In the genomic region with DNA sequence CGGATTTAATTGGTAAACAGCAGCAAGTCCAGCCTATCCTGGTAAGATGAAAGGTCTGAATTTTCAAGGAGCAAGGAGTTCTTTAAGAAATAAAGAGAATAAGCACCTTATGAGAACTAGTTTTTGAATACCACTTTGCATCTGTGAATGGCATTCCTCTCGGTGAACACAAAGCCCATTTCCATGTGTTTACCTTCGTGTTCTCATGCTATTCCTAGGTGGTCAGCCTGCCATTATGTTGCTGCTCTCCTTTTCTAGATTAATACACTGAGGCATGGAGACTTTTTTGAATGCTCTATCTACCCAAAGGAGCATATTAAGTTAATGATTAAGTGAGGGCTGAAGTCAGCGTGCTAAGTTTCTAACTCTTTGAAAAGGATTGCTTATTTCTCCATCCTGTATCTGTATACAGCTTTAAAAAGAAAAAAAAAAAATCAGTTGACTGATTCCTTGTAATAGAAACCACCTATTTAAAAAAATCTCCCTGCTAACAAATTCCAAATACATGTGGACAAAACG, we compare ENCODE assay signal across 25 cellular contexts.
A peak's percentile ranks its signal among the peaks of the same experiment; 100 is the strongest.
DNase-seq lines count a peak whose midpoint lies in the region; ATAC-seq, FAIRE-seq and TF ChIP-seq lines count a peak whose summit lies in the region.
"Had no signal": no experiment of that assay in that cellular context is flagged by ENCODE, and none has a peak within 500 bp of the region (broad histone marks: within the 10 kb centered on the region; RNA-seq: fewer than 3 reads in every experiment).

No MANE protein-coding gene starts in this region.

- H3K27ac Mint-ChIP-seq in GM23338 = peak overlapping the region; percentile 46; the same call in 1 of the 2 replicates
- H3K27ac Mint-ChIP-seq in activated CD4-positive, alpha-beta T cell treated with anti-CD3 and anti-CD28 coated beads, Interleukin-2, amount 10 ng/mL, durations not matched to agents 24 days and 14 days = no peak overlapping the region
- H3K27ac Mint-ChIP-seq in activated T-helper 17 cell treated with anti-CD3 and anti-CD28 coated beads, Interleukin-2, amount 50 U/mL, for 72 hours = no peak overlapping the region
- H3K27ac Mint-ChIP-seq: activated T-cell treated with anti-CD3 and anti-CD28 coated beads, Interleukin-2, amount 50 U/mL, for 24 hours; CD4-positive, alpha-beta T cell had no signal

- no peaks in the 10 kb centered on the region for H3K36me3 ChIP-seq in GM23338 (ENCODE audit: insufficient read depth)
- no peaks in the 10 kb centered on the region for H3K36me3 ChIP-seq in NT2/D1 (ENCODE audit: insufficient read depth, insufficient read length, low read length)
- no peaks in the 10 kb centered on the region for H3K36me3 ChIP-seq in small intestine (ENCODE audit: control insufficient read depth in 2 of 2, insufficient read depth in 2 of 2, low read length in 2 of 2)
- H3K36me3 ChIP-seq: sigmoid colon had no signal

- no peaks in the 10 kb centered on the region for H3K27me3 ChIP-seq in GM23338 (ENCODE audit: insufficient read depth)
- H3K27me3 ChIP-seq in NT2/D1 (ENCODE audit: insufficient read depth, insufficient read length) = no peaks in the 10 kb centered on the region
- no peaks in the 10 kb centered on the region for H3K27me3 ChIP-seq in small intestine (ENCODE audit: control insufficient read depth in 2 of 2, insufficient read depth in 2 of 2, low read length in 2 of 2)
- H3K27me3 ChIP-seq: sigmoid colon had no signal

- TF ChIP-seq CTCF in GM23338 (conservative IDR thresholded peaks at IDR 0.05; ENCODE audit: low read depth in 2 of 2) = no peak

- H3K36me3 Mint-ChIP-seq in GM23338 (ENCODE audit: low read depth) = no peaks in the 10 kb centered on the region
- H3K36me3 Mint-ChIP-seq in activated CD4-positive, alpha-beta T cell treated with anti-CD3 and anti-CD28 coated beads, Interleukin-2, amount 10 ng/mL, durations not matched to agents 24 days and 14 days (ENCODE audit: low read depth) = no peaks in the 10 kb centered on the region
- no peaks in the 10 kb centered on the region for H3K36me3 Mint-ChIP-seq in activated T-helper 17 cell treated with anti-CD3 and anti-CD28 coated beads, Interleukin-2, amount 50 U/mL, for 72 hours (ENCODE audit: low read depth)

- H3K4me3 Mint-ChIP-seq in GM23338 = no peak overlapping the region; the same call in 2 of the 3 replicates
- H3K4me3 Mint-ChIP-seq in activated CD4-positive, alpha-beta T cell treated with anti-CD3 and anti-CD28 coated beads, Interleukin-2, amount 10 ng/mL, durations not matched to agents 24 days and 14 days = no peak overlapping the region
- H3K4me3 Mint-ChIP-seq in activated T-helper 17 cell treated with anti-CD3 and anti-CD28 coated beads, Interleukin-2, amount 50 U/mL, for 72 hours = no peak overlapping the region
- H3K4me3 Mint-ChIP-seq: activated T-cell treated with anti-CD3 and anti-CD28 coated beads, Interleukin-2, amount 50 U/mL, for 24 hours; CD4-positive, alpha-beta T cell had no signal

- no peak overlapping the region for H3K9ac ChIP-seq in NT2/D1 (ENCODE audit: insufficient read length, low read depth)

- H3K4me3 ChIP-seq in GM23338 (no peak overlapping the region), NT2/D1 (ENCODE audit: insufficient read length, low read depth) (no peak overlapping the region), small intestine (ENCODE audit: low read depth in 1 of 2, low read length in 2 of 2) (no peak overlapping the region)
- H3K4me3 ChIP-seq: GM12878, sigmoid colon had no signal

- peaks cover 22% of the 10 kb centered on the region for H3K4me1 Mint-ChIP-seq in GM23338
- no peaks in the 10 kb centered on the region for H3K4me1 Mint-ChIP-seq in activated CD4-positive, alpha-beta T cell treated with anti-CD3 and anti-CD28 coated beads, Interleukin-2, amount 10 ng/mL, durations not matched to agents 24 days and 14 days
- no peaks in the 10 kb centered on the region for H3K4me1 Mint-ChIP-seq in activated T-helper 17 cell treated with anti-CD3 and anti-CD28 coated beads, Interleukin-2, amount 50 U/mL, for 72 hours

- FAIRE-seq in small intestine (lab: Jason Lieb, UNC) = no peak
- FAIRE-seq: bronchial epithelial cell, GM12878, urothelium cell line had no signal

- H3K4me1 ChIP-seq in GM23338 (ENCODE audit: insufficient read depth) (peaks cover 23% of the 10 kb centered on the region), NT2/D1 (ENCODE audit: insufficient read depth, insufficient read length) (no peaks in the 10 kb centered on the region), small intestine (ENCODE audit: control insufficient read depth in 2 of 2, insufficient read depth in 1 of 2, low read depth in 1 of 2, low read length in 1 of 2) (peaks cover 0 to 3% of the 10 kb centered on the region in 2 donors)

- H3K79me2 ChIP-seq in GM23338 (replicated peaks; ENCODE audit: insufficient read depth) = no peaks in the 10 kb centered on the region

- H2AFZ ChIP-seq in GM23338 = no peak overlapping the region

- peak overlapping the region; percentile 31 for H3K4me2 ChIP-seq in GM23338

- no peaks in the 10 kb centered on the region for H3K9me2 ChIP-seq in GM23338 (ENCODE audit: insufficient read depth)

- no peaks in the 10 kb centered on the region for H3K9me3 Mint-ChIP-seq in GM23338
- H3K9me3 Mint-ChIP-seq in activated CD4-positive, alpha-beta T cell treated with anti-CD3 and anti-CD28 coated beads, Interleukin-2, amount 10 ng/mL, durations not matched to agents 24 days and 14 days = no peaks in the 10 kb centered on the region
- no peaks in the 10 kb centered on the region for H3K9me3 Mint-ChIP-seq in activated T-helper 17 cell treated with anti-CD3 and anti-CD28 coated beads, Interleukin-2, amount 50 U/mL, for 72 hours
- H3K9me3 Mint-ChIP-seq: activated T-cell treated with anti-CD3 and anti-CD28 coated beads, Interleukin-2, amount 50 U/mL, for 24 hours; CD4-positive, alpha-beta T cell had no signal

- peak; percentile 37 for DNase-seq in GM23338 (ENCODE audit: low spot score)
- DNase-seq in NT2/D1 (ENCODE audit: low read depth, low spot score) = peak; percentile 25
- DNase-seq in kidney glomerular epithelial cell (lab: John Stamatoyannopoulos, UW) = peak; percentile 29
- peak; percentile 53 for DNase-seq in small intestine
- DNase-seq in activated CD4-positive, alpha-beta T cell treated with anti-CD3 and anti-CD28 coated beads, Interleukin-2, amount 10 ng/mL, durations not matched to agents 24 days and 14 days = no peak
- no peak for DNase-seq in HK-2 (ENCODE audit: unreplicated experiment)
- DNase-seq: activated CD4-positive, alpha-beta T cell treated with anti-CD3 and anti-CD28 coated beads for 1 hour; activated CD8-positive, alpha-beta memory T cell treated with anti-CD3 and anti-CD28 coated beads for 24 hours; activated naive CD4-positive, alpha-beta T cell; activated T-cell treated with anti-CD3 and anti-CD28 coated beads, Interleukin-2, amount 50 U/mL, for 24 hours; CD4-positive, alpha-beta T cell; cortex of kidney; DND-41; Kasumi-1; midbrain; NCI-H1048; OCI-M1; posterior cingulate gyrus; Right ventricle myocardium superior; sigmoid colon had no signal

- no peaks in the 10 kb centered on the region for H3F3A ChIP-seq in GM23338 (replicated peaks; ENCODE audit: low read depth)

- intact Hi-C loops in activated CD4-positive, alpha-beta T cell treated with anti-CD3 and anti-CD28 coated beads, Interleukin-2, amount 10 ng/mL, durations not matched to agents 24 days and 14 days (cut with micrococcal nuclease) = no loop called here

- no peaks in the 10 kb centered on the region for H4K20me1 ChIP-seq in GM23338 (replicated peaks; ENCODE audit: insufficient read depth)

- no peaks in the 10 kb centered on the region for H3K27me3 Mint-ChIP-seq in GM23338 (ENCODE audit: insufficient read depth, low read depth, poor library complexity)
- H3K27me3 Mint-ChIP-seq in activated CD4-positive, alpha-beta T cell treated with anti-CD3 and anti-CD28 coated beads, Interleukin-2, amount 10 ng/mL, durations not matched to agents 24 days and 14 days = no peaks in the 10 kb centered on the region
- H3K27me3 Mint-ChIP-seq in activated T-helper 17 cell treated with anti-CD3 and anti-CD28 coated beads, Interleukin-2, amount 50 U/mL, for 72 hours = no peaks in the 10 kb centered on the region
- H3K27me3 Mint-ChIP-seq: activated T-cell treated with anti-CD3 and anti-CD28 coated beads, Interleukin-2, amount 50 U/mL, for 24 hours; CD4-positive, alpha-beta T cell had no signal

- peak overlapping the region; percentile 8; the same call in 1 of the 2 replicates for H3K27ac ChIP-seq in GM23338 (ENCODE audit: low read depth)
- peak overlapping the region in 1 of 2 donors; percentile 24 for H3K27ac ChIP-seq in small intestine (ENCODE audit: low read depth in 1 of 2, low read length in 1 of 2)
- H3K27ac ChIP-seq: sigmoid colon had no signal

- H3K9me3 ChIP-seq in NT2/D1 (ENCODE audit: insufficient read depth, low read length) = no peaks in the 10 kb centered on the region
- no peaks in the 10 kb centered on the region for H3K9me3 ChIP-seq in small intestine (ENCODE audit: control insufficient read depth, low read depth)
- H3K9me3 ChIP-seq: sigmoid colon had no signal

- WGBS in small intestine, 3 donors = 13 to 48% (median 25%) methylated on average over 5 of the region's 5 CpGs

- peak; percentile 84 for ATAC-seq in GM23338
- no peak for ATAC-seq in activated T-helper 17 cell treated with anti-CD3 and anti-CD28 coated beads, Interleukin-2, amount 50 U/mL, for 72 hours (replicated peaks)
- ATAC-seq: GM12878, left lobe of liver had no signal

TF ChIP-seq in GM23338, 12 proteins besides CTCF, POLR2A, EP300 and RAD21:
- TF ChIP-seq ZNF114 (CRISPR knock-in tag; IDR thresholded peaks at IDR 0.05) (no peak), JUNB (IDR thresholded peaks at IDR 0.05; ENCODE audit: unreplicated experiment) (no peak), NANOG (IDR thresholded peaks at IDR 0.05; ENCODE audit: borderline replicate concordance) (0 out of 2 replicates have a peak, but pooled peaks have one; percentile 12)

Comparison
In these comparisons a context has a peak if more than half of its experiments do, and no peak if none do; other contexts are left out.
1. DNase-seq: peak in GM23338 (single experiment), NT2/D1 (single experiment), kidney glomerular epithelial cell (single experiment) and small intestine (single experiment); none in activated CD4-positive, alpha-beta T cell treated with anti-CD3 and anti-CD28 coated beads, Interleukin-2, amount 10 ng/mL, durations not matched to agents 24 days and 14 days (single experiment) and HK-2 (single experiment).